In the genomic region with DNA sequence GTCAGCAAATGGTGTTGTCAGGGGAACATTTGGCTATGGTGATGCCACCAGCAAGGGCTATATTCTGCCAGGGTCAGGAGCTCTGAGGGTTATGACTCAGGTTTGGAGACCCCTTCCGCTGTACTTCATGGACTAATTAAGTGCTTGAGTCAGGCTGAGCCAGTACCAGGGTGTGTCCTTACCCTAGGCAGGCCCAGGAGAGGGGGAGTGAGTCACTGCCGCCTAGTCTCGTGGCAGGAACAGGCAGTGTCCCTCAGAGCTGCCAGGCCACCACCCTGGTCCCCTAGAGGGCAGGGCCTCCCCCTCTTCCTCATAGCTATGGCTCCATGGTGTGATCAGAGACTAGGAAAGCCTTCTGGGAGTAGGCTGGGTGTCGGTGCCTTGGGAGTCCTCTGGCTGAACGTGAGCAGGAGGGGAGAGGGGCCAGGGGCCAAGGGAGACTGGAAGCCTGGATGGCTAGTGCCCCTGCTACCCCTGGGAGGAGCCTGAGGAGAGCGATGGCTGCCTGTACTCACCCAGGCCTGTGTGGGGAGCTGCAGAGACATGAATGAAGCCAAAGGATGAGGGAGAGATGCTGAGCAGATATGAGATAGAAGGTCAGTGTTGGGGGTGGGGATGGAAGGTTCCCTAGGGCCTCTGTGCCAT, we compare ENCODE assay signal across 6 cellular contexts. TPM values are rescaled to one million over a fixed set of nuclear protein-coding genes. Genes with fewer than 3 reads are reported as not detected.
DNase-seq lines count a peak whose midpoint lies in the region; ATAC-seq and TF ChIP-seq lines count a peak whose summit lies in the region.

No MANE protein-coding gene starts in this region.

- TF ChIP-seq CTCF in CD14-positive monocyte (IDR thresholded peaks at IDR 0.05) (peak; percentile 57), LNCaP clone FGC (IDR thresholded peaks at IDR 0.05; ENCODE audit: control insufficient read depth, extremely low read depth, insufficient read depth) (peak; percentile 38)

- DNase-seq in CD14-positive monocyte (ENCODE audit: low spot score) (peak; percentile 99), LNCaP clone FGC (ENCODE audit: low read depth) (no peak), dedifferentiated amniotic fluid mesenchymal stem cell (ENCODE audit: extremely low spot score) (peak; percentile 49), renal cortical epithelial cell (ENCODE audit: low read depth) (peak; percentile 92), NCI-H510A treated with DMSO at 0.1 percent for 48 hours (lab: John Stamatoyannopoulos, UW) (no peak)

- no peak for ATAC-seq in GM18505 (IDR thresholded peaks at IDR 0.05; ENCODE audit: unreplicated experiment)

- H3K9me3 Mint-ChIP-seq in CD14-positive monocyte: no peaks in the 10 kb centered on the region

- intact Hi-C loops in CD14-positive monocyte (cut with micrococcal nuclease): no loop called here

- H3K27me3 Mint-ChIP-seq in CD14-positive monocyte (ENCODE audit: low read depth in 3 of 3): peaks cover 0 to 2% (median 0%) of the 10 kb centered on the region in 3 donors

- peaks cover 98% of the 10 kb centered on the region for H3K4me1 Mint-ChIP-seq in CD14-positive monocyte

- no peak overlapping the region for H3K4me3 ChIP-seq in LNCaP clone FGC (ENCODE audit: low read depth, low read length)

- H3K36me3 Mint-ChIP-seq in CD14-positive monocyte: peaks cover 57 to 74% of the 10 kb centered on the region in 2 donors

- H3K4me3 Mint-ChIP-seq in CD14-positive monocyte: peak overlapping the region; percentile 61 to 81

- TF ChIP-seq POLR2A in GM18505 (IDR thresholded peaks at IDR 0.05; ENCODE audit: borderline replicate concordance, extremely low read depth, insufficient read depth, insufficient read length): no peak

- peak overlapping the region; percentile 88 to 99 (median 98) for H3K27ac Mint-ChIP-seq in CD14-positive monocyte

RNA-seq across cellular contexts. Expression of a gene that starts 10.6 kb away (rescaled TPM):
- polyA plus RNA-seq in CD14-positive monocyte: 100 to 1,000 TPM; 173 to 252 TPM
- total RNA-seq in renal cortical epithelial cell: 51.7 and 72.4 TPM in 2 replicates

RNA-seq across cellular contexts. Expression of a gene that starts 16.0 kb away (rescaled TPM):
- polyA plus RNA-seq in CD14-positive monocyte: 1 to 10 TPM; 2.9 to 6.2 TPM
- total RNA-seq in renal cortical epithelial cell: 1.9 and 6.4 TPM in 2 replicates

RNA-seq across cellular contexts. Expression of a gene that starts 47.2 kb away (rescaled TPM):
- polyA plus RNA-seq in CD14-positive monocyte: under 1 TPM in 1 of 2 donors, not detected in 1; 0.03 TPM
- 0.35 and 0.69 TPM in 2 replicates for total RNA-seq in renal cortical epithelial cell

RNA-seq across cellular contexts. Expression of a gene that starts 58.2 kb away (rescaled TPM):
- 10 to 100 TPM; 12.1 to 14.0 TPM for polyA plus RNA-seq in CD14-positive monocyte
- 14.2 and 27.6 TPM in 2 replicates for total RNA-seq in renal cortical epithelial cell

RNA-seq across cellular contexts. Expression of a gene that starts 60.0 kb away (rescaled TPM):
- under 1 TPM; 0.18 to 0.76 TPM for polyA plus RNA-seq in CD14-positive monocyte
- 7.3 and 11.1 TPM in 2 replicates for total RNA-seq in renal cortical epithelial cell

Comparison
In these comparisons a context has a peak if more than half of its experiments do, and no peak if none do; other contexts are left out.
1. DNase-seq: peak in CD14-positive monocyte (single experiment), dedifferentiated amniotic fluid mesenchymal stem cell (single experiment) and renal cortical epithelial cell (single experiment); none in LNCaP clone FGC (single experiment) and NCI-H510A treated with DMSO at 0.1 percent for 48 hours (single experiment).